In genomic region chr10:74434577-74434976, GRCh38 we compare ENCODE assay signal across 32 cellular contexts.
"Had no signal": no experiment of that assay in that cellular context is flagged by ENCODE, and none has a peak within 500 bp of the region (broad histone marks: within the 10 kb centered on the region; RNA-seq: fewer than 3 reads in every experiment).

No MANE protein-coding gene starts in this region.

- H3K4me1 ChIP-seq: prostate gland, testis had no signal

- DNase-seq: hypothalamus; immature natural killer cell; kidney; left colon; left lung; lower lobe of right lung; mammary epithelial cell; mesendoderm; naive B cell; natural killer cell; nephron progenitor cell; pancreas; posterior cingulate gyrus; retina; right cardiac atrium; stimulated activated CD4-positive, alpha-beta T cell treated with anti-CD3 and anti-CD28 coated beads, Interleukin-12 subunit alpha, Interleukin-12 subunit beta, amount 100 ng/mL, for 4 hours; stimulated activated CD4-positive, alpha-beta T cell treated with anti-CD3 and anti-CD28 coated beads, Interleukin-15, amount 100 ng/mL, for 24 hours; stimulated activated CD4-positive, alpha-beta T cell treated with anti-CD3 and anti-CD28 coated beads, Interleukin-2, amount 100 ng/mL, for 24 hours; stimulated activated CD4-positive, alpha-beta T cell treated with anti-CD3 and anti-CD28 coated beads, Interleukin-4, amount 100 ng/mL, for 1 hour; stimulated activated naive B cell treated with anti-CD40 and anti-IgM and Interleukin-4, amounts not matched to agents 10 μg/mL and 1 μg/mL and 100 μg/mL, for 72 hours; stimulated activated naive CD8-positive, alpha-beta T cell treated with anti-CD3 and anti-CD28 coated beads, Interleukin-15, Interleukin-2, amounts not matched to agents 100 U/mL and 50 U/mL, for 24 hours; stomach; testis; thyroid gland; transverse colon; upper lobe of left lung had no signal

- H3K9me3 Mint-ChIP-seq: immature natural killer cell; mesothelial cell of epicardium; naive B cell; natural killer cell; nephron progenitor cell; stimulated activated naive B cell treated with anti-CD40 and anti-IgM and Interleukin-4, amounts not matched to agents 10 μg/mL and 1 μg/mL and 100 μg/mL, for 72 hours had no signal

- H3K4me3 Mint-ChIP-seq: immature natural killer cell; mesothelial cell of epicardium; naive B cell; natural killer cell; nephron progenitor cell; stimulated activated naive B cell treated with anti-CD40 and anti-IgM and Interleukin-4, amounts not matched to agents 10 μg/mL and 1 μg/mL and 100 μg/mL, for 72 hours had no signal

- H3K27me3 Mint-ChIP-seq: naive B cell; stimulated activated naive B cell treated with anti-CD40 and anti-IgM and Interleukin-4, amounts not matched to agents 10 μg/mL and 1 μg/mL and 100 μg/mL, for 72 hours had no signal

- H3K4me1 Mint-ChIP-seq: immature natural killer cell, natural killer cell, nephron progenitor cell had no signal

- H3K9me3 ChIP-seq: left lung, lower lobe of right lung, pancreas, prostate gland, stomach, testis, thyroid gland, transverse colon, upper lobe of left lung, vagina had no signal

- FAIRE-seq: islet of Langerhans, kidney, pancreas had no signal

- H3K27ac Mint-ChIP-seq: immature natural killer cell; mesothelial cell of epicardium; natural killer cell; nephron progenitor cell; stimulated activated naive B cell treated with anti-CD40 and anti-IgM and Interleukin-4, amounts not matched to agents 10 μg/mL and 1 μg/mL and 100 μg/mL, for 72 hours had no signal

- H3K27ac ChIP-seq: left lung, lower lobe of right lung, pancreas, prostate gland, skin epidermis, stomach, testis, thyroid gland, transverse colon, upper lobe of left lung, vagina had no signal

- ATAC-seq: left colon; left lung; lower lobe of right lung; natural killer cell; pancreas; right cardiac atrium; sciatic nerve; stimulated activated naive B cell treated with anti-CD40 and anti-IgM and Interleukin-4, amounts not matched to agents 10 μg/mL and 1 μg/mL and 100 μg/mL, for 72 hours; stimulated activated naive CD8-positive, alpha-beta T cell treated with anti-CD3 and anti-CD28 coated beads, Interleukin-15, Interleukin-2, amounts not matched to agents 100 U/mL and 50 U/mL, for 24 hours had no signal

- H3K36me3 ChIP-seq: left lung, lower lobe of right lung, pancreas, prostate gland, stomach, thyroid gland, transverse colon, upper lobe of left lung, vagina had no signal

- H3K4me3 ChIP-seq: left lung, lower lobe of right lung, pancreas, prostate gland, skin epidermis, stomach, testis, thyroid gland, transverse colon, upper lobe of left lung, vagina had no signal

- H3K27me3 ChIP-seq: left lung, pancreas, stomach, testis, thyroid gland, transverse colon, upper lobe of left lung, vagina had no signal

- H3K36me3 Mint-ChIP-seq: natural killer cell had no signal
